In the genomic region with DNA sequence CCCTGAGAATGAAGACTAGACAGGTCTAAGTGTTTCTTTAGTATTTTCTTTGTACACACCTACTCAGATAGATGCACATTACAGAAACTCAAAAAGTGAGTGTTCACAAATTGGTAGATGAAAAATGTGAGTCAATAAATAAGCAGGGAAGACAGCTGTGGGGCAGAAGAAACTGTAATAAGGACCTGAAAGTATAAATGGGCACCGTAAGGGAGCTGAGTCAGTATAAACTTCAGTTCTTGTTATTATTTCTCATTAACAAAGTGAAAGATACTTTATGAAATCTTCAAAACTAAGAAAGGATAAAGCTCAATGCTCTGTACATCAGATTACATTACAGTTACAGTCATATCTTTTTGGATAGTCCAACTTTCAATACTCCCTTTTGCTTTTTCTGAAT, we compare ENCODE assay signal across 1 cellular context.
A peak's percentile ranks its signal among the peaks of the same experiment; 100 is the strongest.
TF ChIP-seq lines count a peak whose summit lies in the region.

No MANE protein-coding gene starts in this region.

TF ChIP-seq in GM12878, 131 proteins besides CTCF, POLR2A, EP300 and RAD21:
- TF ChIP-seq, protein P1, sequence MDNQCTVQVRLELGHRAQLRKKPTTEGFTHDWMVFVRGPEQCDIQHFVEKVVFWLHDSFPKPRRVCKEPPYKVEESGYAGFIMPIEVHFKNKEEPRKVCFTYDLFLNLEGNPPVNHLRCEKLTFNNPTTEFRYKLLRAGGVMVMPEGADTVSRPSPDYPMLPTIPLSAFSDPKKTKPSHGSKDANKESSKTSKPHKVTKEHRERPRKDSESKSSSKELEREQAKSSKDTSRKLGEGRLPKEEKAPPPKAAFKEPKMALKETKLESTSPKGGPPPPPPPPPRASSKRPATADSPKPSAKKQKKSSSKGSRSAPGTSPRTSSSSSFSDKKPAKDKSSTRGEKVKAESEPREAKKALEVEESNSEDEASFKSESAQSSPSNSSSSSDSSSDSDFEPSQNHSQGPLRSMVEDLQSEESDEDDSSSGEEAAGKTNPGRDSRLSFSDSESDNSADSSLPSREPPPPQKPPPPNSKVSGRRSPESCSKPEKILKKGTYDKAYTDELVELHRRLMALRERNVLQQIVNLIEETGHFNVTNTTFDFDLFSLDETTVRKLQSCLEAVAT (IDR thresholded peaks at IDR 0.05), result 0 out of 2 replicates have a peak, but pooled peaks have one; percentile 1
- TF ChIP-seq SMAD5 (IDR thresholded peaks at IDR 0.05; ENCODE audit: low read depth), result no peak
